ENCODE assay signal across 21 cellular contexts in genomic region chr22:42787357-42787736, GRCh38.
"Had no signal": no experiment of that assay in that cellular context is flagged by ENCODE, and none has a peak within 500 bp of the region (broad histone marks: within the 10 kb centered on the region; RNA-seq: fewer than 3 reads in every experiment).

No MANE protein-coding gene starts in this region.

- H3K27me3 Mint-ChIP-seq: effector memory CD8-positive, alpha-beta T cell had no signal

- ATAC-seq: effector memory CD8-positive, alpha-beta T cell; foreskin keratinocyte; left lung; lower lobe of right lung; stimulated activated naive CD8-positive, alpha-beta T cell treated with anti-CD3 and anti-CD28 coated beads, Interleukin-15, Interleukin-2, amounts not matched to agents 100 U/mL and 50 U/mL, for 24 hours had no signal

- H3K4me3 ChIP-seq: coronary artery, left lung, lower lobe of right lung, sigmoid colon, skin epidermis, tibial artery, upper lobe of left lung, uterus had no signal

- H3K9me3 Mint-ChIP-seq: effector memory CD8-positive, alpha-beta T cell; memory B cell; naive B cell; nephron had no signal

- H3K36me3 Mint-ChIP-seq: memory B cell, naive B cell had no signal

- H3K4me1 ChIP-seq: foreskin keratinocyte, parathyroid adenoma, uterus had no signal

- H3K27ac Mint-ChIP-seq: effector memory CD8-positive, alpha-beta T cell; memory B cell; nephron had no signal

- H2AFZ ChIP-seq: parathyroid adenoma had no signal

- H3K27me3 ChIP-seq: foreskin keratinocyte, left lung, sigmoid colon, upper lobe of left lung, uterus had no signal

- H3K36me3 ChIP-seq: left lung, lower lobe of right lung, sigmoid colon, tibial artery, upper lobe of left lung, uterus had no signal

- H3K27ac ChIP-seq: coronary artery, foreskin keratinocyte, left lung, lower lobe of right lung, parathyroid adenoma, sigmoid colon, skin epidermis, tibial artery, upper lobe of left lung, uterus had no signal

- H3K4me1 Mint-ChIP-seq: naive B cell had no signal

- H3K4me3 Mint-ChIP-seq: effector memory CD8-positive, alpha-beta T cell; memory B cell; naive B cell; nephron had no signal

- DNase-seq: central memory CD4-positive, alpha-beta T cell; effector memory CD8-positive, alpha-beta T cell; foreskin keratinocyte; head of caudate nucleus; hippocampal formation; lower lobe of right lung; midbrain; naive B cell; sigmoid colon; stimulated activated CD4-positive, alpha-beta T cell treated with anti-CD3 and anti-CD28 coated beads, Interleukin-2, amount 100 ng/mL, for 24 hours; stimulated activated CD4-positive, alpha-beta T cell treated with anti-CD3 and anti-CD28 coated beads, Interleukin-4, amount 100 ng/mL, for 4 hours; stimulated activated naive CD8-positive, alpha-beta T cell treated with anti-CD3 and anti-CD28 coated beads, Interleukin-15, Interleukin-2, amounts not matched to agents 100 U/mL and 50 U/mL, for 24 hours; tibial artery; uterus had no signal

- H3K9ac ChIP-seq: parathyroid adenoma had no signal

- H3K9me3 ChIP-seq: left lung, lower lobe of right lung, sigmoid colon, tibial artery, upper lobe of left lung, uterus had no signal
